1 cellular context compared by ENCODE assay signal in the genomic region with DNA sequence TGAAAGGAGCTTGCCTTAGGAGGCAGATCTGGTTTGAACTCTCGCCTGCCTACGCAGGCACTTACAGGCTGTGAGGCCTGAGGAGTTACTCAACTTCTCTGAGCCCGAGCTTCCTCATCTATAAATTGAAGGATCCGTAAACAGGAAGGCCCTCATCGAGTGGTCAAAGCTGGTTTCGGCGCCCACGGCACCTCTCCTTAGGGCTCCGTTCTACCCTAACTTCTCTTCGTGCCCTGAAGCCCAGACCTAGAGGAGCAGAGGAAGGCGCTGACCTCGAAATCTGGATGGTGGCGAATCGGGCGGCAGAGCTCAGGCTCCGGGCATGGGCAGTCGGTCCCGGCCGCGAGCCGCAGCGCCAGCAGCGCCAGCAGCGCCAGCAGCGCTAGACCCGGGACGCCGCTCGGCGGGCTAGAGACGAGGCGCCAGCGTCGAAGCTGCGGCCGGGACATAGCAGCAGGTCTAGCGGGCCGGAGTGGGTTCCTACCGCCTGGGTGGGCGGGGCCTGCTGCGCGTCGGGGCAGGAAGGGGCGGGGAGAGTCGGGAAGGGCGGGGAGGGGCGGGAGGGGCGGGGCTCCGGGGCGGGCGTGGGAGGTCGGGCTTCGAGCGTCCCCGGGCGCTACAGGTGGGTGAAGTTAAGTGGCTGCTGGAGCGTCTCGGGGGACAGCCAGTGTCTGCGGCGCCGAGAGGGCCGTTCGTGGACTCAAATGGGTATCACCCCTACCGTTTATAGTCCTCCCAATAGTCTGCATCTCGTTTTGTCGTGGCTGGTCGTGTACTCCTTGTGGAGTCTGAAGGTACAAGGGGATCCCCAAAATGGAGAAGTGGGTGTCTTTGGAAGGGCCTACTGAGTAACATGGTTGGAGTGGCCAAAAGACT.
TF ChIP-seq lines count a peak whose summit lies in the region.

A gene with protein sequence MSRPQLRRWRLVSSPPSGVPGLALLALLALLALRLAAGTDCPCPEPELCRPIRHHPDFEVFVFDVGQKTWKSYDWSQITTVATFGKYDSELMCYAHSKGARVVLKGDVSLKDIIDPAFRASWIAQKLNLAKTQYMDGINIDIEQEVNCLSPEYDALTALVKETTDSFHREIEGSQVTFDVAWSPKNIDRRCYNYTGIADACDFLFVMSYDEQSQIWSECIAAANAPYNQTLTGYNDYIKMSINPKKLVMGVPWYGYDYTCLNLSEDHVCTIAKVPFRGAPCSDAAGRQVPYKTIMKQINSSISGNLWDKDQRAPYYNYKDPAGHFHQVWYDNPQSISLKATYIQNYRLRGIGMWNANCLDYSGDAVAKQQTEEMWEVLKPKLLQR (minus strand): TSS at position 474 of the 876 bp plus-strand sequence. CDS start 25 bp downstream, at position 449.

TF ChIP-seq in GM12878, 131 proteins besides CTCF, POLR2A, EP300 and RAD21 (continued from another document and continues in another):
- TF ChIP-seq TCF3 (IDR thresholded peaks at IDR 0.05; ENCODE audit: borderline replicate concordance, insufficient read depth, low read depth, low read length) (peak; percentile 66), TAF1 (IDR thresholded peaks at IDR 0.05; ENCODE audit: borderline replicate concordance, low read depth, low read length) (peak; percentile 62; the same call in 1 of the 2 replicates), EZH2 (IDR thresholded peaks at IDR 0.05; ENCODE audit: borderline replicate concordance, control insufficient read depth, low read depth, low read length) (no peak), NFIC (IDR thresholded peaks at IDR 0.05; ENCODE audit: low read depth, low read length) (no peak), CREM (IDR thresholded peaks at IDR 0.05; ENCODE audit: low read depth) (peak; percentile 31; the same call in 1 of the 2 replicates), CREB1 (IDR thresholded peaks at IDR 0.05; ENCODE audit: low read depth) (peak; percentile 65; the same call in 1 of the 2 replicates), RAD51 (IDR thresholded peaks at IDR 0.05) (peak; percentile 32; the same call in 1 of the 2 replicates), BRCA1 (IDR thresholded peaks at IDR 0.05; ENCODE audit: low read depth, low read length) (no peak), MEF2B (IDR thresholded peaks at IDR 0.05; ENCODE audit: partially characterized antibody, poor library complexity, severe bottlenecking) (peak; percentile 59), SMARCA5 (IDR thresholded peaks at IDR 0.05) (peak; percentile 65; the same call in 1 of the 2 replicates), ZZZ3 (IDR thresholded peaks at IDR 0.05; ENCODE audit: control insufficient read depth, insufficient read length, low read depth) (no peak), CBX3 (IDR thresholded peaks at IDR 0.05; ENCODE audit: borderline replicate concordance, low read depth) (no peak), TARDBP (IDR thresholded peaks at IDR 0.05; ENCODE audit: borderline replicate concordance) (0 out of 2 replicates have a peak, but pooled peaks have one; percentile 30), ZNF207 (IDR thresholded peaks at IDR 0.05; ENCODE audit: borderline replicate concordance) (peak; percentile 42; the same call in 1 of the 2 replicates), PML (IDR thresholded peaks at IDR 0.05; ENCODE audit: low read length) (peak; percentile 60; the same call in 1 of the 2 replicates), KDM1A (IDR thresholded peaks at IDR 0.05; ENCODE audit: borderline replicate concordance) (no peak), PAX5 (IDR thresholded peaks at IDR 0.05; ENCODE audit: borderline replicate concordance, low read depth, low read length) (0 out of 2 replicates have a peak, but pooled peaks have one; percentile 15), NBN (IDR thresholded peaks at IDR 0.05) (peak; percentile 36; the same call in 1 of the 2 replicates), MTA2 (IDR thresholded peaks at IDR 0.05; ENCODE audit: low read depth) (peak; percentile 20; the same call in 1 of the 2 replicates), HDAC6 (IDR thresholded peaks at IDR 0.05; ENCODE audit: unreplicated experiment) (no peak), GATAD2B (conservative IDR thresholded peaks at IDR 0.05; ENCODE audit: low read depth) (no peak; the same call in none of the 2 replicates), EED (IDR thresholded peaks at IDR 0.05; ENCODE audit: low read depth) (0 out of 2 replicates have a peak, but pooled peaks have one; percentile 23), SPI1 (IDR thresholded peaks at IDR 0.05; ENCODE audit: borderline replicate concordance, insufficient read depth, low read depth, low read length) (peak; percentile 71; the same call in 1 of the 2 replicates), ZNF384 (IDR thresholded peaks at IDR 0.05; ENCODE audit: borderline replicate concordance, low read depth, low read length) (no peak), LARP7 (IDR thresholded peaks at IDR 0.05) (peak; percentile 77), CBFB (IDR thresholded peaks at IDR 0.05; ENCODE audit: low read depth) (0 out of 2 replicates have a peak, but pooled peaks have one; percentile 17), ZSCAN29 (IDR thresholded peaks at IDR 0.05) (no peak), RCOR1 (conservative IDR thresholded peaks at IDR 0.05; ENCODE audit: low read depth, low read length) (no peak), NFXL1 (IDR thresholded peaks at IDR 0.05; ENCODE audit: borderline replicate concordance) (0 out of 2 replicates have a peak, but pooled peaks have one; percentile 79), YBX1 (IDR thresholded peaks at IDR 0.05) (no peak), RBBP5 (conservative IDR thresholded peaks at IDR 0.05) (no peak), ZBED1 (IDR thresholded peaks at IDR 0.05; ENCODE audit: borderline replicate concordance) (0 out of 2 replicates have a peak, but pooled peaks have one; percentile 17), ASH2L (IDR thresholded peaks at IDR 0.05; ENCODE audit: borderline replicate concordance, low read depth) (no peak)
- TF ChIP-seq, protein P1, sequence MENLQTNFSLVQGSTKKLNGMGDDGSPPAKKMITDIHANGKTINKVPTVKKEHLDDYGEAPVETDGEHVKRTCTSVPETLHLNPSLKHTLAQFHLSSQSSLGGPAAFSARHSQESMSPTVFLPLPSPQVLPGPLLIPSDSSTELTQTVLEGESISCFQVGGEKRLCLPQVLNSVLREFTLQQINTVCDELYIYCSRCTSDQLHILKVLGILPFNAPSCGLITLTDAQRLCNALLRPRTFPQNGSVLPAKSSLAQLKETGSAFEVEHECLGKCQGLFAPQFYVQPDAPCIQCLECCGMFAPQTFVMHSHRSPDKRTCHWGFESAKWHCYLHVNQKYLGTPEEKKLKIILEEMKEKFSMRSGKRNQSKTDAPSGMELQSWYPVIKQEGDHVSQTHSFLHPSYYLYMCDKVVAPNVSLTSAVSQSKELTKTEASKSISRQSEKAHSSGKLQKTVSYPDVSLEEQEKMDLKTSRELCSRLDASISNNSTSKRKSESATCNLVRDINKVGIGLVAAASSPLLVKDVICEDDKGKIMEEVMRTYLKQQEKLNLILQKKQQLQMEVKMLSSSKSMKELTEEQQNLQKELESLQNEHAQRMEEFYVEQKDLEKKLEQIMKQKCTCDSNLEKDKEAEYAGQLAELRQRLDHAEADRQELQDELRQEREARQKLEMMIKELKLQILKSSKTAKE (IDR thresholded peaks at IDR 0.05; ENCODE audit: low read depth, poor library complexity, severe bottlenecking), result peak; percentile 13
- TF ChIP-seq, protein P2, sequence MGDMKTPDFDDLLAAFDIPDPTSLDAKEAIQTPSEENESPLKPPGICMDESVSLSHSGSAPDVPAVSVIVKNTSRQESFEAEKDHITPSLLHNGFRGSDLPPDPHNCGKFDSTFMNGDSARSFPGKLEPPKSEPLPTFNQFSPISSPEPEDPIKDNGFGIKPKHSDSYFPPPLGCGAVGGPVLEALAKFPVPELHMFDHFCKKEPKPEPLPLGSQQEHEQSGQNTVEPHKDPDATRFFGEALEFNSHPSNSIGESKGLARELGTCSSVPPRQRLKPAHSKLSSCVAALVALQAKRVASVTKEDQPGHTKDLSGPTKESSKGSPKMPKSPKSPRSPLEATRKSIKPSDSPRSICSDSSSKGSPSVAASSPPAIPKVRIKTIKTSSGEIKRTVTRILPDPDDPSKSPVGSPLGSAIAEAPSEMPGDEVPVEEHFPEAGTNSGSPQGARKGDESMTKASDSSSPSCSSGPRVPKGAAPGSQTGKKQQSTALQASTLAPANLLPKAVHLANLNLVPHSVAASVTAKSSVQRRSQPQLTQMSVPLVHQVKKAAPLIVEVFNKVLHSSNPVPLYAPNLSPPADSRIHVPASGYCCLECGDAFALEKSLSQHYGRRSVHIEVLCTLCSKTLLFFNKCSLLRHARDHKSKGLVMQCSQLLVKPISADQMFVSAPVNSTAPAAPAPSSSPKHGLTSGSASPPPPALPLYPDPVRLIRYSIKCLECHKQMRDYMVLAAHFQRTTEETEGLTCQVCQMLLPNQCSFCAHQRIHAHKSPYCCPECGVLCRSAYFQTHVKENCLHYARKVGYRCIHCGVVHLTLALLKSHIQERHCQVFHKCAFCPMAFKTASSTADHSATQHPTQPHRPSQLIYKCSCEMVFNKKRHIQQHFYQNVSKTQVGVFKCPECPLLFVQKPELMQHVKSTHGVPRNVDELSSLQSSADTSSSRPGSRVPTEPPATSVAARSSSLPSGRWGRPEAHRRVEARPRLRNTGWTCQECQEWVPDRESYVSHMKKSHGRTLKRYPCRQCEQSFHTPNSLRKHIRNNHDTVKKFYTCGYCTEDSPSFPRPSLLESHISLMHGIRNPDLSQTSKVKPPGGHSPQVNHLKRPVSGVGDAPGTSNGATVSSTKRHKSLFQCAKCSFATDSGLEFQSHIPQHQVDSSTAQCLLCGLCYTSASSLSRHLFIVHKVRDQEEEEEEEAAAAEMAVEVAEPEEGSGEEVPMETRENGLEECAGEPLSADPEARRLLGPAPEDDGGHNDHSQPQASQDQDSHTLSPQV (IDR thresholded peaks at IDR 0.05), result no peak
- TF ChIP-seq, protein P3, sequence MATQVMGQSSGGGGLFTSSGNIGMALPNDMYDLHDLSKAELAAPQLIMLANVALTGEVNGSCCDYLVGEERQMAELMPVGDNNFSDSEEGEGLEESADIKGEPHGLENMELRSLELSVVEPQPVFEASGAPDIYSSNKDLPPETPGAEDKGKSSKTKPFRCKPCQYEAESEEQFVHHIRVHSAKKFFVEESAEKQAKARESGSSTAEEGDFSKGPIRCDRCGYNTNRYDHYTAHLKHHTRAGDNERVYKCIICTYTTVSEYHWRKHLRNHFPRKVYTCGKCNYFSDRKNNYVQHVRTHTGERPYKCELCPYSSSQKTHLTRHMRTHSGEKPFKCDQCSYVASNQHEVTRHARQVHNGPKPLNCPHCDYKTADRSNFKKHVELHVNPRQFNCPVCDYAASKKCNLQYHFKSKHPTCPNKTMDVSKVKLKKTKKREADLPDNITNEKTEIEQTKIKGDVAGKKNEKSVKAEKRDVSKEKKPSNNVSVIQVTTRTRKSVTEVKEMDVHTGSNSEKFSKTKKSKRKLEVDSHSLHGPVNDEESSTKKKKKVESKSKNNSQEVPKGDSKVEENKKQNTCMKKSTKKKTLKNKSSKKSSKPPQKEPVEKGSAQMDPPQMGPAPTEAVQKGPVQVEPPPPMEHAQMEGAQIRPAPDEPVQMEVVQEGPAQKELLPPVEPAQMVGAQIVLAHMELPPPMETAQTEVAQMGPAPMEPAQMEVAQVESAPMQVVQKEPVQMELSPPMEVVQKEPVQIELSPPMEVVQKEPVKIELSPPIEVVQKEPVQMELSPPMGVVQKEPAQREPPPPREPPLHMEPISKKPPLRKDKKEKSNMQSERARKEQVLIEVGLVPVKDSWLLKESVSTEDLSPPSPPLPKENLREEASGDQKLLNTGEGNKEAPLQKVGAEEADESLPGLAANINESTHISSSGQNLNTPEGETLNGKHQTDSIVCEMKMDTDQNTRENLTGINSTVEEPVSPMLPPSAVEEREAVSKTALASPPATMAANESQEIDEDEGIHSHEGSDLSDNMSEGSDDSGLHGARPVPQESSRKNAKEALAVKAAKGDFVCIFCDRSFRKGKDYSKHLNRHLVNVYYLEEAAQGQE (IDR thresholded peaks at IDR 0.05; ENCODE audit: low read depth, low read length), result 0 out of 2 replicates have a peak, but pooled peaks have one; percentile 11
- TF ChIP-seq, protein P4, sequence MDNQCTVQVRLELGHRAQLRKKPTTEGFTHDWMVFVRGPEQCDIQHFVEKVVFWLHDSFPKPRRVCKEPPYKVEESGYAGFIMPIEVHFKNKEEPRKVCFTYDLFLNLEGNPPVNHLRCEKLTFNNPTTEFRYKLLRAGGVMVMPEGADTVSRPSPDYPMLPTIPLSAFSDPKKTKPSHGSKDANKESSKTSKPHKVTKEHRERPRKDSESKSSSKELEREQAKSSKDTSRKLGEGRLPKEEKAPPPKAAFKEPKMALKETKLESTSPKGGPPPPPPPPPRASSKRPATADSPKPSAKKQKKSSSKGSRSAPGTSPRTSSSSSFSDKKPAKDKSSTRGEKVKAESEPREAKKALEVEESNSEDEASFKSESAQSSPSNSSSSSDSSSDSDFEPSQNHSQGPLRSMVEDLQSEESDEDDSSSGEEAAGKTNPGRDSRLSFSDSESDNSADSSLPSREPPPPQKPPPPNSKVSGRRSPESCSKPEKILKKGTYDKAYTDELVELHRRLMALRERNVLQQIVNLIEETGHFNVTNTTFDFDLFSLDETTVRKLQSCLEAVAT (IDR thresholded peaks at IDR 0.05), result no peak
- TF ChIP-seq, protein P5, sequence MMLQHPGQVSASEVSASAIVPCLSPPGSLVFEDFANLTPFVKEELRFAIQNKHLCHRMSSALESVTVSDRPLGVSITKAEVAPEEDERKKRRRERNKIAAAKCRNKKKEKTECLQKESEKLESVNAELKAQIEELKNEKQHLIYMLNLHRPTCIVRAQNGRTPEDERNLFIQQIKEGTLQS (IDR thresholded peaks at IDR 0.05; ENCODE audit: borderline replicate concordance, extremely low read depth, low read depth, low read length), result no peak
- TF ChIP-seq, protein P6, sequence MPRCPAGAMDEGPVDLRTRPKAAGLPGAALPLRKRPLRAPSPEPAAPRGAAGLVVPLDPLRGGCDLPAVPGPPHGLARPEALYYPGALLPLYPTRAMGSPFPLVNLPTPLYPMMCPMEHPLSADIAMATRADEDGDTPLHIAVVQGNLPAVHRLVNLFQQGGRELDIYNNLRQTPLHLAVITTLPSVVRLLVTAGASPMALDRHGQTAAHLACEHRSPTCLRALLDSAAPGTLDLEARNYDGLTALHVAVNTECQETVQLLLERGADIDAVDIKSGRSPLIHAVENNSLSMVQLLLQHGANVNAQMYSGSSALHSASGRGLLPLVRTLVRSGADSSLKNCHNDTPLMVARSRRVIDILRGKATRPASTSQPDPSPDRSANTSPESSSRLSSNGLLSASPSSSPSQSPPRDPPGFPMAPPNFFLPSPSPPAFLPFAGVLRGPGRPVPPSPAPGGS (IDR thresholded peaks at IDR 0.05; ENCODE audit: borderline replicate concordance, insufficient read depth, low read depth, low read length, poor library complexity, severe bottlenecking), result no peak
- TF ChIP-seq, protein P7, sequence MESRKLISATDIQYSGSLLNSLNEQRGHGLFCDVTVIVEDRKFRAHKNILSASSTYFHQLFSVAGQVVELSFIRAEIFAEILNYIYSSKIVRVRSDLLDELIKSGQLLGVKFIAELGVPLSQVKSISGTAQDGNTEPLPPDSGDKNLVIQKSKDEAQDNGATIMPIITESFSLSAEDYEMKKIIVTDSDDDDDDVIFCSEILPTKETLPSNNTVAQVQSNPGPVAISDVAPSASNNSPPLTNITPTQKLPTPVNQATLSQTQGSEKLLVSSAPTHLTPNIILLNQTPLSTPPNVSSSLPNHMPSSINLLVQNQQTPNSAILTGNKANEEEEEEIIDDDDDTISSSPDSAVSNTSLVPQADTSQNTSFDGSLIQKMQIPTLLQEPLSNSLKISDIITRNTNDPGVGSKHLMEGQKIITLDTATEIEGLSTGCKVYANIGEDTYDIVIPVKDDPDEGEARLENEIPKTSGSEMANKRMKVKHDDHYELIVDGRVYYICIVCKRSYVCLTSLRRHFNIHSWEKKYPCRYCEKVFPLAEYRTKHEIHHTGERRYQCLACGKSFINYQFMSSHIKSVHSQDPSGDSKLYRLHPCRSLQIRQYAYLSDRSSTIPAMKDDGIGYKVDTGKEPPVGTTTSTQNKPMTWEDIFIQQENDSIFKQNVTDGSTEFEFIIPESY (IDR thresholded peaks at IDR 0.05), result no peak
